In genomic region chr3:66822059-66823009, GRCh38 we compare ENCODE assay signal across 8 cellular contexts.
DNase-seq lines count a peak whose midpoint lies in the region; ATAC-seq and TF ChIP-seq lines count a peak whose summit lies in the region.

No MANE protein-coding gene starts in this region.

- H3K4me3 ChIP-seq in mucosa of descending colon, result no peak overlapping the region

- TF ChIP-seq CTCF in mucosa of descending colon (IDR thresholded peaks at IDR 0.05), result peak; percentile 69

- H3K36me3 ChIP-seq in mucosa of descending colon (ENCODE audit: low read depth), result no peaks in the 10 kb centered on the region

- DNase-seq in SIG-M5 treated with dmso at 0.1 percent for 504 hours (lab: John Stamatoyannopoulos, UW; ENCODE audit: unreplicated experiment) (peak; percentile 25), SIG-M5 (lab: John Stamatoyannopoulos, UW) (no peak), NCI-H2029 (lab: John Stamatoyannopoulos, UW) (peak; percentile 5), ecto neural progenitor cell (ENCODE audit: low spot score) (peak; percentile 72), mucosa of descending colon (peak in 2 of 3 donors; percentile 61 to 90)
- DNase-seq in activated CD4-positive, alpha-beta T cell treated with anti-CD3 and anti-CD28 coated beads, Interleukin-2, amount 50 U/mL, for 1 hour, result peak; percentile 69
- DNase-seq in stimulated activated effector memory CD8-positive, alpha-beta T cell treated with anti-CD3 and anti-CD28 coated beads, Interleukin-12 subunit alpha, Interleukin-12 subunit beta, amount 100 ng/mL, for 72 hours (ENCODE audit: low spot score in 2 of 2), result peak; percentile 61 to 83

- H3K4me1 ChIP-seq in mucosa of descending colon (ENCODE audit: low read depth), result no peaks in the 10 kb centered on the region

- H3K36me3 Mint-ChIP-seq in stimulated activated effector memory CD8-positive, alpha-beta T cell treated with anti-CD3 and anti-CD28 coated beads, Interleukin-12 subunit alpha, Interleukin-12 subunit beta, amount 100 ng/mL, for 72 hours, result no peaks in the 10 kb centered on the region

- peak; percentile 91 for ATAC-seq in HG02642 (IDR thresholded peaks at IDR 0.05; ENCODE audit: poor library complexity, unreplicated experiment)
- peak; percentile 92 for ATAC-seq in mucosa of descending colon
- peak; percentile 82 for ATAC-seq in stimulated activated effector memory CD8-positive, alpha-beta T cell treated with anti-CD3 and anti-CD28 coated beads, Interleukin-12 subunit alpha, Interleukin-12 subunit beta, amount 100 ng/mL, for 72 hours

- no peak overlapping the region for H3K27ac Mint-ChIP-seq in stimulated activated effector memory CD8-positive, alpha-beta T cell treated with anti-CD3 and anti-CD28 coated beads, Interleukin-12 subunit alpha, Interleukin-12 subunit beta, amount 100 ng/mL, for 72 hours

- no peaks in the 10 kb centered on the region for H3K4me1 Mint-ChIP-seq in stimulated activated effector memory CD8-positive, alpha-beta T cell treated with anti-CD3 and anti-CD28 coated beads, Interleukin-12 subunit alpha, Interleukin-12 subunit beta, amount 100 ng/mL, for 72 hours

- no peak overlapping the region for H3K4me3 Mint-ChIP-seq in stimulated activated effector memory CD8-positive, alpha-beta T cell treated with anti-CD3 and anti-CD28 coated beads, Interleukin-12 subunit alpha, Interleukin-12 subunit beta, amount 100 ng/mL, for 72 hours

- H3K9me3 Mint-ChIP-seq in stimulated activated effector memory CD8-positive, alpha-beta T cell treated with anti-CD3 and anti-CD28 coated beads, Interleukin-12 subunit alpha, Interleukin-12 subunit beta, amount 100 ng/mL, for 72 hours, result no peaks in the 10 kb centered on the region

- intact Hi-C loops in mucosa of descending colon (cut with DNase I, micrococcal nuclease), result loop anchor here in 1 of 2 donors (10.0 kb wide), 1 partner anchor 408 kb away; no protein-coding TSS in a partner anchor

- no peaks in the 10 kb centered on the region for H3K9me3 ChIP-seq in mucosa of descending colon
